Comparison of ENCODE assay signal across 10 cellular contexts in genomic region chr7:37311282-37311868, GRCh38.
DNase-seq lines count a peak whose midpoint lies in the region; ATAC-seq and TF ChIP-seq lines count a peak whose summit lies in the region.
"Had no signal": no experiment of that assay in that cellular context is flagged by ENCODE, and none has a peak within 500 bp of the region (broad histone marks: within the 10 kb centered on the region; RNA-seq: fewer than 3 reads in every experiment).

No MANE protein-coding gene starts in this region.

- H3K36me3 ChIP-seq in gastroesophageal sphincter = no peaks in the 10 kb centered on the region

- no peak overlapping the region for H3K4me3 Mint-ChIP-seq in stimulated activated naive CD8-positive, alpha-beta T cell treated with anti-CD3 and anti-CD28 coated beads, Interleukin-15, amount 100 ng/mL, for 72 hours

- TF ChIP-seq CTCF in gastroesophageal sphincter (IDR thresholded peaks at IDR 0.05) = no peak

- peak overlapping the region; percentile 67 to 71 for H3K27ac Mint-ChIP-seq in stimulated activated naive CD8-positive, alpha-beta T cell treated with anti-CD3 and anti-CD28 coated beads, Interleukin-15, amount 100 ng/mL, for 72 hours

- H3K27me3 ChIP-seq in gastroesophageal sphincter = no peaks in the 10 kb centered on the region

- peaks cover 21 to 27% of the 10 kb centered on the region in 2 donors for H3K9me3 Mint-ChIP-seq in stimulated activated naive CD8-positive, alpha-beta T cell treated with anti-CD3 and anti-CD28 coated beads, Interleukin-15, amount 100 ng/mL, for 72 hours

- no peak overlapping the region for H3K4me3 ChIP-seq in gastroesophageal sphincter

- WGBS in gastroesophageal sphincter (ENCODE audit: low coverage in 1 of 2), 2 donors = 37 to 42% methylated on average over 5 to 7 of the region's 7 CpGs

- no peaks in the 10 kb centered on the region for H3K4me1 ChIP-seq in gastroesophageal sphincter

- no peak for TF ChIP-seq EP300 in gastroesophageal sphincter (IDR thresholded peaks at IDR 0.05)

- no peaks in the 10 kb centered on the region for H3K27me3 Mint-ChIP-seq in stimulated activated naive CD8-positive, alpha-beta T cell treated with anti-CD3 and anti-CD28 coated beads, Interleukin-15, amount 100 ng/mL, for 72 hours

- H3K9me3 ChIP-seq in gastroesophageal sphincter = no peaks in the 10 kb centered on the region

- no peak overlapping the region for H3K27ac ChIP-seq in gastroesophageal sphincter

- no peak for TF ChIP-seq POLR2A in gastroesophageal sphincter (IDR thresholded peaks at IDR 0.05)

- peak; percentile 80 for DNase-seq in activated effector memory CD4-positive, alpha-beta T cell treated with anti-CD3 and anti-CD28 coated beads, Interleukin-2, amount 50 U/mL, for 16 hours
- no peak for DNase-seq in activated effector memory CD4-positive, alpha-beta T cell treated with Interleukin-2 at 50 U/mL for 16 hours
- DNase-seq in activated T-cell treated with anti-CD3 and anti-CD28 coated beads, Interleukin-2, amount 50 U/mL, for 1 hour = peak; percentile 42
- peak; percentile 8 for DNase-seq in kidney glomerular epithelial cell (lab: John Stamatoyannopoulos, UW)
- DNase-seq in stimulated activated naive CD8-positive, alpha-beta T cell treated with anti-CD3 and anti-CD28 coated beads, Interleukin-15, amount 100 ng/mL, for 72 hours = no peak
- DNase-seq in GM19238 (ENCODE audit: insufficient read length, low spot score) = no peak
- DNase-seq in DMS 273 treated with DMSO at 0.1 percent for 48 hours (lab: John Stamatoyannopoulos, UW) = no peak
- DNase-seq: GOT3 had no signal

- peaks cover 56% of the 10 kb centered on the region for H3K4me1 Mint-ChIP-seq in stimulated activated naive CD8-positive, alpha-beta T cell treated with anti-CD3 and anti-CD28 coated beads, Interleukin-15, amount 100 ng/mL, for 72 hours

- ATAC-seq in stimulated activated naive CD8-positive, alpha-beta T cell treated with anti-CD3 and anti-CD28 coated beads, Interleukin-15, amount 100 ng/mL, for 72 hours = peak; percentile 69
- no peak for ATAC-seq in gastroesophageal sphincter
- ATAC-seq: Panc1 had no signal

Comparison
In these comparisons a context has a peak if more than half of its experiments do, and no peak if none do; other contexts are left out.
1. DNase-seq: peak in activated effector memory CD4-positive, alpha-beta T cell treated with anti-CD3 and anti-CD28 coated beads, Interleukin-2, amount 50 U/mL, for 16 hours (single experiment), activated T-cell treated with anti-CD3 and anti-CD28 coated beads, Interleukin-2, amount 50 U/mL, for 1 hour (single experiment) and kidney glomerular epithelial cell (single experiment); none in activated effector memory CD4-positive, alpha-beta T cell treated with Interleukin-2 at 50 U/mL for 16 hours (single experiment), stimulated activated naive CD8-positive, alpha-beta T cell treated with anti-CD3 and anti-CD28 coated beads, Interleukin-15, amount 100 ng/mL, for 72 hours (0 of 2), GM19238 (single experiment) and DMS 273 treated with DMSO at 0.1 percent for 48 hours (single experiment).